ENCODE assay signal across 8 cellular contexts in the genomic region with DNA sequence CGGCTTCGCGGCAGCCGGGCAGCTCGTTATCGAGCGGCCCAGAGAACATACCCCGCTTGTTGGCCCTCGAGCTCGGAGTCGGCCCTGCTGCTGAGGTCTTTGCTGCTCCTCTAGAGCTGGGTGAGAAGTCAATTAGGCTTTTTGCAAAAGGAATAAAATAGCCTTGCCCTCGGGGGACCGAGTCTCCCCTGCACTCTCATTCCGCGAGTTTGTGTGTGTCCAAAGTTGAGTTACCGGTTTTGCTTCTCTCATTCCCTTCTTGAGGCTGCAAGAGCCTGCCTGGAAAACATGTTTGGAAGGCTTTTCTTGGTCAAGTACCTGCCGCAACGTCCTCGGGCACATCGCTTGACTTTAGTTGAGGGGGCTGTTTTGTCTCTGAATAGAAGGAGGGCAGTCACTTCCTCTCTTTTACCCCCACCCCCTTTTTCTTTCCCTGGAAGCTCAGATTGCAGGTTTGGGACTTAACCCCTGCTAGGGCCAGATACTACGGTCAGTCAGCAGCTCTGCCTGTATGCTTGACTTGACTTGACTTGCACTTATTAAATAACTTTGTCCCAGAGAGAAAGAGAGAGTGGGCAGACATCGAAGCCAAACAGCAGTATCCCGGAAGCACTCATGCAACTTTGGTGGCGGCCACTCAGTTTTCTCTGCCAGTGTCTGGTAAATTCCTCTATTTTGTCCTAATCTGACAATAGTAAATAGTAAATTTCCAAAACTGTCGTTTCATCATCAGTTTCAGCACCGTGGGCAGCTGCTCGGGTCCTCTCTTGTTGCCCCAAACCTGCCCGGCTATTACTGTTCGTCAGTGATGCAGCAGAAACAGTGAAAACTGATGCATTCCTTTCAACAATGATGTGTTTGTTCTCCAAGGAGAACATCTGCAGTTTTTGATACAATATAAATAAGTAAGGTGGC. TPM values are rescaled to one million over a fixed set of nuclear protein-coding genes. Genes with fewer than 3 reads are reported as not detected.
DNase-seq lines count a peak whose midpoint lies in the region; ATAC-seq, FAIRE-seq and TF ChIP-seq lines count a peak whose summit lies in the region.

No MANE protein-coding gene starts in this region.

- FAIRE-seq in GM12891 (lab: Jason Lieb, UNC) (no peak), pancreas (lab: Jason Lieb, UNC) (no peak)

- 0% methylated on average over 29 of the region's 29 CpGs for whole genome bisulfite sequencing in adipose tissue, 3 donors
- 0 to 1% methylated on average over 29 of the region's 29 CpGs for WGBS in pancreas, 2 donors

- POLR2A ChIA-PET in A673 (lab: Charles Lee; ENCODE audit: low non-redundant PET) = no interaction called here

- no peak for TF ChIP-seq POLR2A in GM12891 (IDR thresholded peaks at IDR 0.05; ENCODE audit: low read depth, low read length)

- intact Hi-C loops in A673 (cut with micrococcal nuclease; ENCODE audit: unreplicated experiment) (no loop called here), left cardiac atrium (cut with DNase I) (no loop called here), pancreas (cut with DNase I) (no loop called here)

- H3K4me1 ChIP-seq in A673 (ENCODE audit: insufficient read depth, low read length, poor library complexity, severe bottlenecking) (peaks cover 18% of the 10 kb centered on the region), pancreas (peaks cover 14 to 27% (median 25%) of the 10 kb centered on the region in 3 donors)

- no peaks in the 10 kb centered on the region for H3K27me3 ChIP-seq in A673 (replicated peaks; ENCODE audit: insufficient read depth, low read depth, low read length, poor library complexity)
- no peaks in the 10 kb centered on the region for H3K27me3 ChIP-seq in pancreas

- H3K27ac ChIP-seq in A673 (ENCODE audit: low read depth, low read length, poor library complexity, severe bottlenecking) (peak overlapping the region; percentile 87), adipose tissue (ENCODE audit: low read depth, low read length) (peak overlapping the region; percentile 74), pancreas (peak overlapping the region; percentile 96 to 99 (median 98))

- H3K36me3 ChIP-seq in A673 (ENCODE audit: insufficient read depth, low read length, poor library complexity, severe bottlenecking) (no peaks in the 10 kb centered on the region), pancreas (no peaks in the 10 kb centered on the region)

- H3K9me3 ChIP-seq in A673 (ENCODE audit: low read depth, low read length, poor library complexity, severe bottlenecking) = no peaks in the 10 kb centered on the region
- H3K9me3 ChIP-seq in pancreas = no peaks in the 10 kb centered on the region

- CTCF ChIA-PET in A673 (lab: Charles Lee) = no interaction called here

- TSS peak; percentile 38 for BruUV-seq in A673 (replicated peaks; lab: Mats Ljungman, UMichigan)

- DNase-seq in A673 (ENCODE audit: low spot score) (peak; percentile 24), GM12891 (ENCODE audit: insufficient read length, low spot score) (no peak), NCI-H510A treated with DMSO at 0.1 percent for 48 hours (lab: John Stamatoyannopoulos, UW) (peak; percentile 45), left cardiac atrium (peak; percentile 24), pancreas (peak in 1 of 6 donors; percentile 48), mucosa of gallbladder (ENCODE audit: low spot score) (no peak)

- H3K4me3 ChIP-seq in A673 (ENCODE audit: low read depth, low read length, poor library complexity, severe bottlenecking) (peak overlapping the region; percentile 83), pancreas (peak overlapping the region; percentile 38 to 74 (median 61))

- ATAC-seq in HG02885 (IDR thresholded peaks at IDR 0.05; ENCODE audit: poor library complexity, unreplicated experiment) (peak; percentile 23), left cardiac atrium (peak; percentile 6 to 21), pancreas (peak; percentile 21 to 40 (median 30))

- TF ChIP-seq CTCF in A673 (conservative IDR thresholded peaks at IDR 0.05; ENCODE audit: low read depth, low read length) = no peak
- no peak for TF ChIP-seq CTCF in pancreas (IDR thresholded peaks at IDR 0.05)

TF ChIP-seq in GM12891, 5 proteins besides CTCF, POLR2A, EP300 and RAD21:
- TF ChIP-seq SPI1 (IDR thresholded peaks at IDR 0.05; ENCODE audit: low read depth, low read length) (peak; percentile 70), PAX5 (IDR thresholded peaks at IDR 0.05; ENCODE audit: insufficient read depth, low read length, severe bottlenecking) (no peak), POU2F2 (IDR thresholded peaks at IDR 0.05; ENCODE audit: low read depth, low read length) (no peak), TAF1 (IDR thresholded peaks at IDR 0.05; ENCODE audit: low read depth, low read length) (no peak)
TF ChIP-seq in GM12891: peak in this region for 1.

RNA-seq across cellular contexts. Expression of gene RNF13, which starts 0.6 kb away (rescaled TPM):
- total RNA-seq in A673 (2021) (21.7 and 23.0 TPM in 2 replicates), left cardiac atrium (10 to 100 TPM; 60.3 to 62.2 TPM), pancreas (10 to 100 TPM; 28.9 to 51.9 (median 37.2) TPM), mucosa of gallbladder (76.0 TPM)
- 15.2 TPM for polyA plus RNA-seq in GM12891 (2012; ENCODE audit: low read depth, missing spikeins)
- polyA plus RNA-seq in adipose tissue (10 to 100 TPM; 31.6 to 48.0 (median 43.0) TPM), pancreas (10 to 100 TPM; 18.1 to 35.4 TPM)

RNA-seq across cellular contexts. Expression of gene ANKUB1, which starts 21.3 kb away (rescaled TPM):
- total RNA-seq in A673 (2021) (not detected in 2 replicates), left cardiac atrium (not detected), pancreas (not detected), mucosa of gallbladder (not detected)
- polyA plus RNA-seq in GM12891 (2012; ENCODE audit: low read depth, missing spikeins) = not detected
- polyA plus RNA-seq in adipose tissue (under 1 TPM in 1 of 3 donors, not detected in 2; 0.03 TPM), pancreas (not detected)

Comparison
In these comparisons a context has a peak if more than half of its experiments do, and no peak if none do; other contexts are left out.
1. DNase-seq: peak in A673 (single experiment), NCI-H510A treated with DMSO at 0.1 percent for 48 hours (single experiment) and left cardiac atrium (single experiment); none in GM12891 (single experiment) and mucosa of gallbladder (single experiment).
2. Peak in every context shown above with its lines, with median percentiles within 50 percentile points of each other: H3K27ac ChIP-seq and ATAC-seq.